In genomic region chr15:44663410-44664272, GRCh38 we compare ENCODE assay signal across 8 cellular contexts. TPM values are rescaled to one million over a fixed set of nuclear protein-coding genes. Genes with fewer than 3 reads are reported as not detected.
A peak's percentile ranks its signal among the peaks of the same experiment; 100 is the strongest.
DNase-seq lines count a peak whose midpoint lies in the region; TF ChIP-seq lines count a peak whose summit lies in the region.

TSS of gene SPG11 (minus strand) at chr15:44663662. CDS start at chr15:44663647, 15 bp downstream.

- in situ Hi-C loops in HAP-1 (cut with MboI; ENCODE audit: low sequenced_read_pairs) = no loop called here

- no peaks in the 10 kb centered on the region for H3K27me3 Mint-ChIP-seq in neural progenitor cell (ENCODE audit: insufficient read depth, low read depth)

- H3K4me1 Mint-ChIP-seq in neural progenitor cell = peaks cover 13% of the 10 kb centered on the region

- H3K9me2 ChIP-seq in MM.1S (replicated peaks; ENCODE audit: insufficient read depth, low read length) = no peaks in the 10 kb centered on the region

- peak within 1 kb of the TSS; percentile 94 for H3K27ac ChIP-seq in MM.1S (ENCODE audit: low read length)
- peak within 1 kb of the TSS; percentile 57 for H3K27ac ChIP-seq in neural progenitor cell
- peak within 1 kb of the TSS; percentile 88 for H3K27ac ChIP-seq in subcutaneous abdominal adipose tissue (ENCODE audit: low read depth, low read length)

- H3F3A ChIP-seq in MM.1S (ENCODE audit: insufficient read depth, low read length) (peaks cover 34% of the 10 kb centered on the region), neural progenitor cell (ENCODE audit: low read depth) (peaks cover 6% of the 10 kb centered on the region)

- H3K9me3 Mint-ChIP-seq in neural progenitor cell = no peaks in the 10 kb centered on the region

- H3K27me3 ChIP-seq in HAP-1 (ENCODE audit: low read depth) = no peaks in the 10 kb centered on the region
- H3K27me3 ChIP-seq in MM.1S (replicated peaks; ENCODE audit: insufficient read depth, low read length) = no peaks in the 10 kb centered on the region
- no peaks in the 10 kb centered on the region for H3K27me3 ChIP-seq in neural progenitor cell
- H3K27me3 ChIP-seq in subcutaneous abdominal adipose tissue (ENCODE audit: control insufficient read depth in 5 of 5, insufficient read depth in 4 of 5, low read length in 5 of 5) = peaks cover 0 to 4% (median 0%) of the 10 kb centered on the region in 5 donors

- peak within 1 kb of the TSS; percentile 95 for H3K27ac Mint-ChIP-seq in neural progenitor cell

- peaks cover 4% of the 10 kb centered on the region for H3K36me3 Mint-ChIP-seq in neural progenitor cell

- H3K4me3 Mint-ChIP-seq in neural progenitor cell = peak within 1 kb of the TSS; percentile 99

- H3K9ac ChIP-seq in MM.1S (ENCODE audit: low read length) = peak within 1 kb of the TSS; percentile 94
- peak within 1 kb of the TSS; percentile 76 for H3K9ac ChIP-seq in neural progenitor cell
- peak within 1 kb of the TSS in 4 of 5 donors; percentile 96 to 99 (median 97) for H3K9ac ChIP-seq in subcutaneous abdominal adipose tissue (ENCODE audit: low read length in 5 of 5)

- H3K36me3 ChIP-seq in HAP-1 (replicated peaks) (peaks cover 13% of the 10 kb centered on the region), MM.1S (replicated peaks; ENCODE audit: insufficient read depth, low read length) (0 out of 2 replicates have a peak, but pooled peaks cover 6% of the 10 kb centered on the region), neural progenitor cell (no peaks in the 10 kb centered on the region), subcutaneous abdominal adipose tissue (ENCODE audit: control insufficient read depth in 5 of 5, insufficient read depth in 5 of 5, low read length in 5 of 5) (peaks cover 4 to 15% (median 7%) of the 10 kb centered on the region in 5 donors)

- H3K4me2 ChIP-seq in MM.1S (ENCODE audit: low read depth, low read length) (peak within 1 kb of the TSS; percentile 79), neural progenitor cell (peak within 1 kb of the TSS; percentile 98)

- TF ChIP-seq CTCF in MM.1S (IDR thresholded peaks at IDR 0.05; ENCODE audit: low read length) = peak; percentile 91
- peak; percentile 84 for TF ChIP-seq CTCF in foreskin fibroblast (IDR thresholded peaks at IDR 0.05; ENCODE audit: low read depth, low read length)
- peak; percentile 84 for TF ChIP-seq CTCF in neural progenitor cell (IDR thresholded peaks at IDR 0.05)

- H3K79me2 ChIP-seq in MM.1S (ENCODE audit: low read length) = peaks cover 27% of the 10 kb centered on the region
- H3K79me2 ChIP-seq in neural progenitor cell (ENCODE audit: low read depth) = peaks cover 28% of the 10 kb centered on the region

- H3K4me1 ChIP-seq in HAP-1 (peaks cover 9% of the 10 kb centered on the region), MM.1S (ENCODE audit: low read length) (peaks cover 45% of the 10 kb centered on the region), neural progenitor cell (peaks cover 7% of the 10 kb centered on the region), subcutaneous abdominal adipose tissue (ENCODE audit: control insufficient read depth in 5 of 5, insufficient read depth in 5 of 5, low read length in 5 of 5) (peaks cover 3 to 25% (median 19%) of the 10 kb centered on the region in 5 donors)

- peak; percentile 97 for DNase-seq in GDM1 (lab: John Stamatoyannopoulos, UW)
- DNase-seq in HAP-1 (ENCODE audit: low spot score in 2 of 2) = peak; percentile 96 to 99
- DNase-seq in MM.1S = peak; percentile 99
- peak; percentile 94 for DNase-seq in SIG-M5 treated with dmso at 0.1 percent for 504 hours (lab: John Stamatoyannopoulos, UW; ENCODE audit: unreplicated experiment)
- peak; percentile 95 for DNase-seq in activated gamma-delta T cell treated with anti-CD3 and anti-CD28 coated beads, Interleukin-2, amount 50 U/mL, for 16 hours (ENCODE audit: low read depth)
- peak; percentile 96 to 99 for DNase-seq in foreskin fibroblast
- peak; percentile 98 for DNase-seq in neural progenitor cell (ENCODE audit: low spot score)

- H2AFZ ChIP-seq in MM.1S (ENCODE audit: low read length) = peak within 1 kb of the TSS; percentile 96
- H2AFZ ChIP-seq in neural progenitor cell (replicated peaks) = peak within 1 kb of the TSS; percentile 93

- no peaks in the 10 kb centered on the region for H4K20me1 ChIP-seq in MM.1S (ENCODE audit: insufficient read depth, low read length)
- no peaks in the 10 kb centered on the region for H4K20me1 ChIP-seq in neural progenitor cell (ENCODE audit: low read depth)

- H3K9me3 ChIP-seq in HAP-1 (no peaks in the 10 kb centered on the region), MM.1S (replicated peaks; ENCODE audit: insufficient read depth, low read length) (no peaks in the 10 kb centered on the region), neural progenitor cell (ENCODE audit: low read depth) (no peaks in the 10 kb centered on the region), subcutaneous abdominal adipose tissue (ENCODE audit: control insufficient read depth in 5 of 5, low read length in 5 of 5) (no peaks in the 10 kb centered on the region)

- H3K4me3 ChIP-seq in HAP-1 (peak within 1 kb of the TSS; percentile 91), MM.1S (ENCODE audit: low read length) (peak within 1 kb of the TSS; percentile 97), foreskin fibroblast (ENCODE audit: low read depth in 1 of 2, low read length in 2 of 2) (peak within 1 kb of the TSS; percentile 80 to 86), neural progenitor cell (peak within 1 kb of the TSS; percentile 74), subcutaneous abdominal adipose tissue (ENCODE audit: low read depth in 1 of 5, low read length in 5 of 5) (peak within 1 kb of the TSS; percentile 72 to 99 (median 92))

RNA-seq across cellular contexts. Expression of gene SPG11, which starts in this region (rescaled TPM):
- 60.1 and 65.9 TPM in 2 replicates for total RNA-seq in neural progenitor cell (ENCODE audit: low replicate concordance)

Comparison
In these comparisons a context has a peak if more than half of its experiments do, and no peak if none do; other contexts are left out.
1. Peak in every context shown above with its lines: DNase-seq, H3K4me3 ChIP-seq and H3K27ac ChIP-seq.